Comparison of ENCODE assay signal across 8 cellular contexts in genomic region chr1:156641761-156642264, GRCh38. TPM values are rescaled to one million over a fixed set of nuclear protein-coding genes. Genes with fewer than 3 reads are reported as not detected.
DNase-seq lines count a peak whose midpoint lies in the region; ATAC-seq lines count a peak whose summit lies in the region.

A gene with protein sequence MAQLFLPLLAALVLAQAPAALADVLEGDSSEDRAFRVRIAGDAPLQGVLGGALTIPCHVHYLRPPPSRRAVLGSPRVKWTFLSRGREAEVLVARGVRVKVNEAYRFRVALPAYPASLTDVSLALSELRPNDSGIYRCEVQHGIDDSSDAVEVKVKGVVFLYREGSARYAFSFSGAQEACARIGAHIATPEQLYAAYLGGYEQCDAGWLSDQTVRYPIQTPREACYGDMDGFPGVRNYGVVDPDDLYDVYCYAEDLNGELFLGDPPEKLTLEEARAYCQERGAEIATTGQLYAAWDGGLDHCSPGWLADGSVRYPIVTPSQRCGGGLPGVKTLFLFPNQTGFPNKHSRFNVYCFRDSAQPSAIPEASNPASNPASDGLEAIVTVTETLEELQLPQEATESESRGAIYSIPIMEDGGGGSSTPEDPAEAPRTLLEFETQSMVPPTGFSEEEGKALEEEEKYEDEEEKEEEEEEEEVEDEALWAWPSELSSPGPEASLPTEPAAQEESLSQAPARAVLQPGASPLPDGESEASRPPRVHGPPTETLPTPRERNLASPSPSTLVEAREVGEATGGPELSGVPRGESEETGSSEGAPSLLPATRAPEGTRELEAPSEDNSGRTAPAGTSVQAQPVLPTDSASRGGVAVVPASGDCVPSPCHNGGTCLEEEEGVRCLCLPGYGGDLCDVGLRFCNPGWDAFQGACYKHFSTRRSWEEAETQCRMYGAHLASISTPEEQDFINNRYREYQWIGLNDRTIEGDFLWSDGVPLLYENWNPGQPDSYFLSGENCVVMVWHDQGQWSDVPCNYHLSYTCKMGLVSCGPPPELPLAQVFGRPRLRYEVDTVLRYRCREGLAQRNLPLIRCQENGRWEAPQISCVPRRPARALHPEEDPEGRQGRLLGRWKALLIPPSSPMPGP (plus strand): TSS chr1:156642117. CDS start chr1:156646055, 3,938 bp downstream.

- peaks cover 32% of the 10 kb centered on the region for H3K4me1 ChIP-seq in CD4-positive, alpha-beta memory T cell (ENCODE audit: insufficient read depth, low read length)
- peaks cover 10% of the 10 kb centered on the region for H3K4me1 ChIP-seq in ectodermal cell (ENCODE audit: control insufficient read depth, insufficient read depth, low read length)

- H3K9me3 ChIP-seq in CD4-positive, alpha-beta memory T cell (ENCODE audit: control insufficient read depth in 1 of 2, low read length in 2 of 2): no peaks in the 10 kb centered on the region
- no peaks in the 10 kb centered on the region for H3K9me3 ChIP-seq in ectodermal cell (ENCODE audit: control insufficient read depth, low read length)

- peaks cover 58 to 72% of the 10 kb centered on the region in 2 donors for H3K27me3 Mint-ChIP-seq in CD4-positive, alpha-beta memory T cell
- H3K27me3 Mint-ChIP-seq in natural killer cell treated with Interleukin-12 subunit alpha and Interleukin-12 subunit beta and Interleukin-15 and Interleukin-18, amount 100 ng/mL, for 72 hours: peaks cover 59 to 69% of the 10 kb centered on the region in 2 donors

- H3K36me3 Mint-ChIP-seq in CD4-positive, alpha-beta memory T cell: no peaks in the 10 kb centered on the region
- H3K36me3 Mint-ChIP-seq in natural killer cell treated with Interleukin-12 subunit alpha and Interleukin-12 subunit beta and Interleukin-15 and Interleukin-18, amount 100 ng/mL, for 72 hours: no peaks in the 10 kb centered on the region

- no peak for DNase-seq in CD4-positive, alpha-beta memory T cell
- DNase-seq in NCI-H526 treated with DMSO at 0.1 percent for 48 hours (lab: John Stamatoyannopoulos, UW) (peak; percentile 64), HK-2 (ENCODE audit: unreplicated experiment) (no peak), SKM-1 (lab: John Stamatoyannopoulos, UW; ENCODE audit: unreplicated experiment) (no peak)
- no peak for DNase-seq in natural killer cell treated with Interleukin-12 subunit alpha and Interleukin-12 subunit beta and Interleukin-15 and Interleukin-18, amount 100 ng/mL, for 72 hours (ENCODE audit: low spot score)

- no peak within 1 kb of the TSS for H3K4me3 ChIP-seq in CD4-positive, alpha-beta memory T cell (ENCODE audit: low read length in 2 of 2)
- H3K4me3 ChIP-seq in ectodermal cell (ENCODE audit: insufficient read depth, low read depth, low read length): peak within 1 kb of the TSS; percentile 39

- H3K4me3 Mint-ChIP-seq in CD4-positive, alpha-beta memory T cell: peak within 1 kb of the TSS; percentile 48 to 82 (median 70)
- peak within 1 kb of the TSS; percentile 45 for H3K4me3 Mint-ChIP-seq in natural killer cell treated with Interleukin-12 subunit alpha and Interleukin-12 subunit beta and Interleukin-15 and Interleukin-18, amount 100 ng/mL, for 72 hours

- POLR2A ChIA-PET in CD4-positive, alpha-beta memory T cell (lab: Charles Lee; ENCODE audit: partially characterized antibody): interaction anchor here (0.6 kb wide), 1 partner anchor 1817 kb away, joined by 3 read pairs; no protein-coding TSS in a partner anchor

- peak within 1 kb of the TSS in 3 of 7 donors; percentile 12 to 55 (median 43) for H3K27ac Mint-ChIP-seq in CD4-positive, alpha-beta memory T cell
- H3K27ac Mint-ChIP-seq in natural killer cell treated with Interleukin-12 subunit alpha and Interleukin-12 subunit beta and Interleukin-15 and Interleukin-18, amount 100 ng/mL, for 72 hours: no peak within 1 kb of the TSS

- CTCF ChIA-PET in CD4-positive, alpha-beta memory T cell (lab: Charles Lee; ENCODE audit: partially characterized antibody): interaction anchor here (1.2 to 2.0 kb wide), 3 partner anchors 15 to 48 kb away, joined by 3 to 6 read pairs (median 6); no protein-coding TSS in a partner anchor

- 0% methylated on average over 40 to 46 of the region's 46 CpGs for WGBS in ectodermal cell, 2 experiments

- H3K27me3 ChIP-seq in CD4-positive, alpha-beta memory T cell (ENCODE audit: insufficient read depth, low read length): peaks cover 62% of the 10 kb centered on the region
- H3K27me3 ChIP-seq in ectodermal cell (ENCODE audit: control insufficient read depth, insufficient read depth, low read length, poor library complexity, severe bottlenecking): peaks cover 95% of the 10 kb centered on the region

- peaks cover 0 to 3% (median 0%) of the 10 kb centered on the region in 8 donors for H3K9me3 Mint-ChIP-seq in CD4-positive, alpha-beta memory T cell
- H3K9me3 Mint-ChIP-seq in natural killer cell treated with Interleukin-12 subunit alpha and Interleukin-12 subunit beta and Interleukin-15 and Interleukin-18, amount 100 ng/mL, for 72 hours: peaks cover 4% of the 10 kb centered on the region

- intact Hi-C loops in CD4-positive, alpha-beta memory T cell (cut with micrococcal nuclease): no loop called here

- peaks cover 12 to 35% (median 22%) of the 10 kb centered on the region in 4 donors for H3K4me1 Mint-ChIP-seq in CD4-positive, alpha-beta memory T cell
- H3K4me1 Mint-ChIP-seq in natural killer cell treated with Interleukin-12 subunit alpha and Interleukin-12 subunit beta and Interleukin-15 and Interleukin-18, amount 100 ng/mL, for 72 hours (ENCODE audit: low read depth in 2 of 2): peaks cover 25 to 27% of the 10 kb centered on the region in 2 donors

- no peak within 1 kb of the TSS for H3K27ac ChIP-seq in CD4-positive, alpha-beta memory T cell (ENCODE audit: low read depth, low read length)
- no peak within 1 kb of the TSS for H3K27ac ChIP-seq in ectodermal cell (ENCODE audit: insufficient read depth, low read depth, low read length, poor library complexity, severe bottlenecking)

- H3K36me3 ChIP-seq in CD4-positive, alpha-beta memory T cell (ENCODE audit: insufficient read depth, low read length): no peaks in the 10 kb centered on the region
- H3K36me3 ChIP-seq in ectodermal cell (ENCODE audit: control insufficient read depth, insufficient read depth, low read length): no peaks in the 10 kb centered on the region

- peak; percentile 34 to 46 for ATAC-seq in natural killer cell treated with Interleukin-12 subunit alpha and Interleukin-12 subunit beta and Interleukin-15 and Interleukin-18, amount 100 ng/mL, for 72 hours
- ATAC-seq in GM19023 (IDR thresholded peaks at IDR 0.05; ENCODE audit: unreplicated experiment) (no peak), GM19463 (IDR thresholded peaks at IDR 0.05; ENCODE audit: unreplicated experiment) (no peak)

RNA-seq across cellular contexts. Expression of the gene that starts here (rescaled TPM):
- not detected for total RNA-seq in CD4-positive, alpha-beta memory T cell
- polyA plus RNA-seq in CD4-positive, alpha-beta memory T cell: not detected
- polyA plus RNA-seq in ectodermal cell (2013, experiment 1 of 4): 0.93 TPM
- 0.48 TPM for polyA plus RNA-seq in ectodermal cell (2013, experiment 2 of 4)
- polyA plus RNA-seq in ectodermal cell (2013, experiment 3 of 4): 0.48 TPM
- 0.61 TPM for polyA plus RNA-seq in ectodermal cell (2013, experiment 4 of 4)
- under 1 TPM; 0.36 to 0.67 TPM for total RNA-seq in natural killer cell treated with Interleukin-12 subunit alpha and Interleukin-12 subunit beta and Interleukin-15 and Interleukin-18, amount 100 ng/mL, for 72 hours

Comparison
In these comparisons a context has a peak if more than half of its experiments do, and no peak if none do; other contexts are left out.
1. Peak in ATAC-seq in natural killer cell treated with Interleukin-12 subunit alpha and Interleukin-12 subunit beta and Interleukin-15 and Interleukin-18, amount 100 ng/mL, for 72 hours; RNA of the gene not detected or under 1 TPM.